14 cellular contexts compared by ENCODE assay signal in the genomic region with DNA sequence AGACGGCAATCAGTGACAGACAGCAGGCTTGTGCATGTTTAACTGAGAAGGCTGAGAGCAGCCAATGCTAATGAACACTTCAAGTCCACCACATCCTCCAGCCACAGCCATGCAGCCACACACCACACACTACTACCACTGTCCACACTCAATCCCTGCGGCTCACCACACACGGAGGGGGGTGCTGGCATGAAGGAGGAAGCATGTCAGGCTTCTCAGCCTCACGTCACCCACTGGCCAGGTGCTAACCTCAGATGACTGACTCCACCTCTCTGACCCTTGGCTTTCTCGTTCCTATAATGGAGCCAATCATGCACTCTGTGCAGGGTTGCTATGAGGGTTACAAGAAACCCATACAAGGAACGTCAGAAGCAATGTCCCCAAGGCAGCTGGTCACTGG.
DNase-seq lines count a peak whose midpoint lies in the region; ATAC-seq and TF ChIP-seq lines count a peak whose summit lies in the region.
"Had no signal": no experiment of that assay in that cellular context is flagged by ENCODE, and none has a peak within 500 bp of the region (broad histone marks: within the 10 kb centered on the region; RNA-seq: fewer than 3 reads in every experiment).

No MANE protein-coding gene starts in this region.

- H3K27me3 ChIP-seq in GM06990 (replicated peaks; ENCODE audit: control insufficient read depth, insufficient read depth, low read length) (no peaks in the 10 kb centered on the region; the same call in 1 of the 2 replicates), testis (no peaks in the 10 kb centered on the region)

- no peaks in the 10 kb centered on the region for H3K36me3 ChIP-seq in GM06990 (ENCODE audit: control insufficient read depth, insufficient read depth, low read length)
- no peaks in the 10 kb centered on the region for H3K36me3 ChIP-seq in testis (ENCODE audit: low read depth, missing control alignments)
- H3K36me3 ChIP-seq: SJCRH30 had no signal

- WGBS in testis, 2 donors = 63 to 89% methylated on average over 3 to 6 of the region's 6 CpGs

- intact Hi-C loops in testis (cut with DNase I; ENCODE audit: low total_unique reads) = no loop called here

- H3K27ac ChIP-seq in testis = no peak overlapping the region
- H3K27ac ChIP-seq: SJCRH30 had no signal

- H3K4me3 ChIP-seq in GM06990 (replicated peaks; ENCODE audit: low read depth, low read length) = no peak overlapping the region
- H3K4me3 ChIP-seq in testis = no peak overlapping the region
- H3K4me3 ChIP-seq: SJCRH30 had no signal

- TF ChIP-seq POLR2A in testis (IDR thresholded peaks at IDR 0.05) = no peak

- TF ChIP-seq CTCF in GM06990 (IDR thresholded peaks at IDR 0.05; ENCODE audit: insufficient read depth, low read length, poor library complexity, severe bottlenecking) (no peak), testis (IDR thresholded peaks at IDR 0.05) (no peak)

- peak; percentile 55 for ATAC-seq in HG02798 (IDR thresholded peaks at IDR 0.05; ENCODE audit: poor library complexity, unreplicated experiment)
- ATAC-seq in left lobe of liver = no peak
- ATAC-seq in HG03520 (IDR thresholded peaks at IDR 0.05; ENCODE audit: unreplicated experiment) = no peak
- ATAC-seq: activated CD4-positive, alpha-beta T cell treated with anti-CD3 and anti-CD28 coated beads for 36 hours had no signal

- DNase-seq in GM06990 (ENCODE audit: extremely low read depth, insufficient read length) (peak; percentile 37), RPMI7951 (ENCODE audit: low read depth) (peak; percentile 57), left lobe of liver (ENCODE audit: low spot score) (peak; percentile 31), NCI-H1092 (lab: John Stamatoyannopoulos, UW) (no peak), activated gamma-delta T cell (lab: John Stamatoyannopoulos, UW) (no peak), testis (no peak)
- DNase-seq: activated CD4-positive, alpha-beta T cell treated with anti-CD3 and anti-CD28 coated beads for 36 hours; activated naive CD4-positive, alpha-beta T cell treated with anti-CD3 and anti-CD28 coated beads, Interleukin-2, amount 50 U/mL, for 16 hours; CD8-positive, alpha-beta memory T cell; NCI-H1930; NCI-H446; SJCRH30 had no signal

- H3K4me1 ChIP-seq in testis = no peaks in the 10 kb centered on the region
- H3K4me1 ChIP-seq: SJCRH30 had no signal

- H3K9me3 ChIP-seq in testis = no peaks in the 10 kb centered on the region
- H3K9me3 ChIP-seq: SJCRH30 had no signal

Comparison
In these comparisons a context has a peak if more than half of its experiments do, and no peak if none do; other contexts are left out.
1. DNase-seq: peak in GM06990 (single experiment), RPMI7951 (single experiment) and left lobe of liver (single experiment); none in NCI-H1092 (single experiment), activated gamma-delta T cell (single experiment) and testis (single experiment).